ENCODE assay signal across 13 cellular contexts in genomic region chr2:82837588-82838304, GRCh38.
DNase-seq lines count a peak whose midpoint lies in the region; ATAC-seq, FAIRE-seq and TF ChIP-seq lines count a peak whose summit lies in the region.
"Had no signal": no experiment of that assay in that cellular context is flagged by ENCODE, and none has a peak within 500 bp of the region (broad histone marks: within the 10 kb centered on the region; RNA-seq: fewer than 3 reads in every experiment).

No MANE protein-coding gene starts in this region.

- no peak for FAIRE-seq in small intestine (lab: Jason Lieb, UNC)
- FAIRE-seq: endothelial cell of umbilical vein, pancreas had no signal

- H3K9me3 ChIP-seq in Panc1 (ENCODE audit: control insufficient read depth, insufficient read depth, low read depth, low read length), result no peaks in the 10 kb centered on the region
- H3K9me3 ChIP-seq in small intestine (ENCODE audit: control insufficient read depth, low read depth), result no peaks in the 10 kb centered on the region
- H3K9me3 ChIP-seq in T-helper 17 cell (ENCODE audit: control insufficient read depth, low read length, poor library complexity, severe bottlenecking), result no peaks in the 10 kb centered on the region
- H3K9me3 ChIP-seq: pancreas, transverse colon had no signal

- H3K4me1 Mint-ChIP-seq in T-helper 17 cell, result no peaks in the 10 kb centered on the region

- no peaks in the 10 kb centered on the region for H3K27me3 Mint-ChIP-seq in T-helper 17 cell

- in situ Hi-C loops in Panc1 (cut with HindIII; ENCODE audit: low pct_unique_long_range_greater_than_20kb, low sequenced_read_pairs), result no loop called here

- no peak overlapping the region for H3K4me3 Mint-ChIP-seq in T-helper 17 cell

- CTCF ChIA-PET in Panc1 (lab: Charles Lee), result no interaction called here

- H3K36me3 Mint-ChIP-seq in T-helper 17 cell (ENCODE audit: low read depth), result no peaks in the 10 kb centered on the region

- no peaks in the 10 kb centered on the region for H3K4me1 ChIP-seq in Panc1 (ENCODE audit: control insufficient read depth, insufficient read depth, low read length)
- no peaks in the 10 kb centered on the region for H3K4me1 ChIP-seq in small intestine (ENCODE audit: control insufficient read depth in 2 of 2, insufficient read depth in 1 of 2, low read depth in 1 of 2, low read length in 1 of 2)
- H3K4me1 ChIP-seq: pancreas, transverse colon had no signal

- WGBS in small intestine, 3 donors, result 73 to 82% (median 80%) methylated on average over 3 of the region's 3 CpGs

- TF ChIP-seq CTCF in Panc1 (IDR thresholded peaks at IDR 0.05) (no peak), cardiac fibroblast (IDR thresholded peaks at IDR 0.05; ENCODE audit: low read depth, low read length) (no peak), retinal pigment epithelial cell (conservative IDR thresholded peaks at IDR 0.05; ENCODE audit: low read depth, low read length) (no peak)

- POLR2A ChIA-PET in Panc1 (lab: Charles Lee), result no interaction called here

- H3K27ac ChIP-seq in Panc1 (ENCODE audit: low read length), result no peak overlapping the region
- no peak overlapping the region for H3K27ac ChIP-seq in small intestine (ENCODE audit: low read depth in 1 of 2, low read length in 1 of 2)
- H3K27ac ChIP-seq: pancreas, transverse colon had no signal

- DNase-seq in HCEC 1CT (peak; percentile 87), Panc1 (ENCODE audit: low read depth, low spot score) (peak; percentile 78), cardiac fibroblast (ENCODE audit: low read depth in 2 of 2) (peak; percentile 80 to 89), retinal pigment epithelial cell (ENCODE audit: low read depth) (peak; percentile 29), small intestine (no peak), T-helper 17 cell (no peak)
- no peak for DNase-seq in activated CD4-positive, alpha-beta T cell treated with anti-CD3 and anti-CD28 coated beads, Interleukin-2, amount 50 U/mL, for 48 hours
- DNase-seq: DND-41, pancreas, transverse colon had no signal

- no TSS peak for BruUV-seq in Panc1 (replicated peaks; lab: Mats Ljungman, UMichigan)

- intact Hi-C loops in Panc1 (cut with micrococcal nuclease; ENCODE audit: unreplicated experiment), result no loop called here

- H3K27ac Mint-ChIP-seq in T-helper 17 cell, result no peak overlapping the region

- H3K27me3 ChIP-seq in Panc1 (ENCODE audit: control insufficient read depth, insufficient read depth, low read length) (no peaks in the 10 kb centered on the region), small intestine (ENCODE audit: control insufficient read depth in 2 of 2, insufficient read depth in 2 of 2, low read length in 2 of 2) (no peaks in the 10 kb centered on the region)
- H3K27me3 ChIP-seq: pancreas, transverse colon had no signal

- ATAC-seq in Panc1, result no peak; the same call in 1 of the 2 replicates
- ATAC-seq in T-helper 17 cell, result no peak
- no peak for ATAC-seq in GM19463 (IDR thresholded peaks at IDR 0.05; ENCODE audit: unreplicated experiment)
- ATAC-seq: left lobe of liver had no signal

- no peak overlapping the region for H3K4me3 ChIP-seq in Panc1 (ENCODE audit: low read depth in 2 of 2, low read length in 2 of 2)
- H3K4me3 ChIP-seq in cardiac fibroblast (replicated peaks in 1 of 2; ENCODE audit: low read depth in 2 of 2, low read length in 2 of 2), result no peak overlapping the region
- H3K4me3 ChIP-seq in retinal pigment epithelial cell (ENCODE audit: low read length), result no peak overlapping the region
- H3K4me3 ChIP-seq in small intestine (ENCODE audit: low read depth in 1 of 2, low read length in 2 of 2), result no peak overlapping the region
- H3K4me3 ChIP-seq: pancreas, transverse colon had no signal

- H3K36me3 ChIP-seq in Panc1 (ENCODE audit: control insufficient read depth, insufficient read depth, low read length), result no peaks in the 10 kb centered on the region
- no peaks in the 10 kb centered on the region for H3K36me3 ChIP-seq in small intestine (ENCODE audit: control insufficient read depth in 2 of 2, insufficient read depth in 2 of 2, low read length in 2 of 2)
- H3K36me3 ChIP-seq: pancreas, transverse colon had no signal

Comparison
In these comparisons a context has a peak if more than half of its experiments do, and no peak if none do; other contexts are left out.
1. DNase-seq: peak in HCEC 1CT (single experiment), Panc1 (single experiment), cardiac fibroblast (2 of 2) and retinal pigment epithelial cell (single experiment); none in small intestine (single experiment), T-helper 17 cell (0 of 3) and activated CD4-positive, alpha-beta T cell treated with anti-CD3 and anti-CD28 coated beads, Interleukin-2, amount 50 U/mL, for 48 hours (0 of 2).